10 cellular contexts compared by ENCODE assay signal in the genomic region with DNA sequence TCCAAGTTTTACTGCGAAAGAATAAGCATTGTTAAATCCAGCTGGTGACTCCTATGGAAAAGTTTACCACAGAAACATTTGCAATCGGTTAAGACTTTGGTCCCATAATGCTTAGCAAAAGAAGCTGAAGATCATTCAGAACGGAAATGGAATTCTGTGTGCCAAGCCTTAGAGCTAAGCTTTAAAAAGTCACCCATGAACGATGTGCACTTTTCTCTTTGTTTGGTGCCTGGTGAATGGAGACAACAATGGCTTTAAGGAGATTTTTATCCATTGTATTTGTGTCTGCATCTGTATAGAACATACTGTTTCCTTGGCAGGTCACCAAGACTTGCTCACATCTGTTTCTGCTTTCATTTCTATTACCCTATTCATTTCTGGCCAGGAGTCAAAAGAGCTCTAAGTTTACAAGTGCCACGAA. TPM values are rescaled to one million over a fixed set of nuclear protein-coding genes. Genes with fewer than 3 reads are reported as not detected.
DNase-seq lines count a peak whose midpoint lies in the region; ATAC-seq and TF ChIP-seq lines count a peak whose summit lies in the region.
"Had no signal": no experiment of that assay in that cellular context is flagged by ENCODE, and none has a peak within 500 bp of the region (broad histone marks: within the 10 kb centered on the region; RNA-seq: fewer than 3 reads in every experiment).

No MANE protein-coding gene starts in this region.

- H3K14ac ChIP-seq in H9 (ENCODE audit: insufficient read depth, low read length): no peak overlapping the region

- H3K9me3 Mint-ChIP-seq in chondrocyte (ENCODE audit: low read depth): peaks cover 2% of the 10 kb centered on the region
- no peaks in the 10 kb centered on the region; a peak in 1 of 5 replicates for H3K9me3 Mint-ChIP-seq in H9

- no peak overlapping the region for H3K4me2 ChIP-seq in H9 (ENCODE audit: insufficient read depth, insufficient read length, low read length)
- H3K4me2 ChIP-seq: BLaER1 had no signal

- peaks cover 84% of the 10 kb centered on the region for H3K4me1 Mint-ChIP-seq in chondrocyte (ENCODE audit: low read depth)
- peaks cover 11 to 13% of the 10 kb centered on the region in 2 experiments for H3K4me1 Mint-ChIP-seq in H9

- H3K18ac ChIP-seq in H9 (ENCODE audit: insufficient read length, low read depth, low read length): no peak overlapping the region

- H2AFZ ChIP-seq in H9 (ENCODE audit: low read length): no peak overlapping the region

- H3K79me2 ChIP-seq in H9 (ENCODE audit: insufficient read depth, low read length): 0 out of 2 replicates have a peak, but pooled peaks cover 1% of the 10 kb centered on the region

- no peak overlapping the region for H2BK120ac ChIP-seq in H9 (ENCODE audit: low read depth, low read length, poor library complexity, severe bottlenecking)

- H3K9me3 ChIP-seq in muscle layer of duodenum (ENCODE audit: control insufficient read depth in 1 of 2, low read length in 2 of 2) (no peaks in the 10 kb centered on the region), H9 (ENCODE audit: control insufficient read depth, low read depth, low read length) (no peaks in the 10 kb centered on the region)
- H3K9me3 ChIP-seq: BLaER1 had no signal

- H2BK5ac ChIP-seq in H9 (ENCODE audit: insufficient read length, low read length): no peak overlapping the region

- DNase-seq in Right ventricle myocardium inferior (ENCODE audit: missing footprints) (no peak), cardiac septum (ENCODE audit: low spot score) (no peak), chondrocyte (ENCODE audit: low spot score) (no peak), anterior cingulate cortex (lab: John Stamatoyannopoulos, UW) (no peak), CD1c-positive myeloid dendritic cell (ENCODE audit: extremely low spot score) (no peak), H9 (no peak)
- DNase-seq: activated T-cell treated with anti-CD3 and anti-CD28 coated beads, Interleukin-2, amount 50 U/mL, for 1 hour had no signal

- H3K4me3 Mint-ChIP-seq in chondrocyte (ENCODE audit: unreplicated experiment): peak overlapping the region; percentile 63
- H3K4me3 Mint-ChIP-seq in H9: no peak overlapping the region

- H3T11ph ChIP-seq in H9 (ENCODE audit: low read length): no peak overlapping the region

- no CpG with 5 or more reads among the region's 5 CpGs for WGBS in H9 (ENCODE audit: extremely low coverage, insufficient read length, low lambda C conversion rate)

- intact Hi-C loops in Right ventricle myocardium inferior (cut with DNase I): loop anchor here (5.0 kb wide), 1 partner anchor 56 kb away; no protein-coding TSS in a partner anchor
- intact Hi-C loops in cardiac septum (cut with DNase I): no loop called here

- peaks cover 3% of the 10 kb centered on the region for H3K36me3 Mint-ChIP-seq in chondrocyte (ENCODE audit: low read depth)
- H3K36me3 Mint-ChIP-seq in H9 (ENCODE audit: insufficient read depth in 1 of 3, low read depth in 3 of 3): no peaks in the 10 kb centered on the region; a peak in 1 of 7 replicates

- H3K23ac ChIP-seq in H9 (ENCODE audit: insufficient read length, low read depth, low read length): no peak overlapping the region

- H3K9ac ChIP-seq in H9 (ENCODE audit: extremely low read depth, insufficient read length, low read length): no peak overlapping the region
- H3K9ac ChIP-seq: BLaER1 had no signal

- peak overlapping the region; percentile 70 for H3K27ac ChIP-seq in muscle layer of duodenum (ENCODE audit: low read length)
- no peak overlapping the region for H3K27ac ChIP-seq in H9 (ENCODE audit: insufficient read length, low read depth, low read length)
- H3K27ac ChIP-seq: BLaER1 had no signal

- H3K4me1 ChIP-seq in muscle layer of duodenum (ENCODE audit: control insufficient read depth in 1 of 2, insufficient read depth in 2 of 2, low read length in 2 of 2): peaks cover 7 to 12% of the 10 kb centered on the region in 2 donors
- H3K4me1 ChIP-seq in H9 (ENCODE audit: insufficient read depth, low read length): no peaks in the 10 kb centered on the region

- H3K27ac Mint-ChIP-seq in chondrocyte (ENCODE audit: unreplicated experiment) (peak overlapping the region; percentile 94), H9 (no peak overlapping the region)

- H3K27me3 ChIP-seq in muscle layer of duodenum (ENCODE audit: low read depth, low read length) (no peaks in the 10 kb centered on the region), H9 (ENCODE audit: insufficient read depth, low read length) (no peaks in the 10 kb centered on the region)
- H3K27me3 ChIP-seq: BLaER1 had no signal

- no peak overlapping the region for H2AK5ac ChIP-seq in H9 (ENCODE audit: insufficient read length, low read length)

- H4K8ac ChIP-seq in H9 (replicated peaks; ENCODE audit: insufficient read length, low read depth, low read length): no peak overlapping the region

- no peaks in the 10 kb centered on the region for H3K79me1 ChIP-seq in H9 (ENCODE audit: insufficient read depth, low read depth, low read length, poor library complexity, severe bottlenecking)

- peaks cover 0 to 6% of the 10 kb centered on the region in 2 donors for H3K36me3 ChIP-seq in muscle layer of duodenum (ENCODE audit: control insufficient read depth in 1 of 2, insufficient read depth in 2 of 2, low read length in 2 of 2)
- H3K36me3 ChIP-seq: BLaER1 had no signal

- peak overlapping the region in 1 of 2 donors; percentile 31 for H3K4me3 ChIP-seq in muscle layer of duodenum (ENCODE audit: low read depth in 1 of 2, low read length in 2 of 2)
- H3K4me3 ChIP-seq: BLaER1 had no signal

- no peaks in the 10 kb centered on the region for H4K20me1 ChIP-seq in H9 (ENCODE audit: control insufficient read depth, insufficient read depth, insufficient read length)
- H4K20me1 ChIP-seq: BLaER1 had no signal

- H4K5ac ChIP-seq in H9 (ENCODE audit: insufficient read length, low read depth, low read length): no peak overlapping the region

- H3K56ac ChIP-seq in H9 (ENCODE audit: insufficient read length, low read depth, low read length): no peak overlapping the region

- H3K4ac ChIP-seq in H9 (ENCODE audit: low read depth, low read length): no peak overlapping the region

- H4K91ac ChIP-seq in H9 (ENCODE audit: insufficient read length, low read depth, low read length): no peak overlapping the region

- no peaks in the 10 kb centered on the region for H3K27me3 Mint-ChIP-seq in chondrocyte (ENCODE audit: low read depth)
- no peaks in the 10 kb centered on the region for H3K27me3 Mint-ChIP-seq in H9 (ENCODE audit: low read depth)

- H2BK20ac ChIP-seq in H9 (ENCODE audit: low read depth, low read length, poor library complexity, severe bottlenecking): no peak overlapping the region

- no peak overlapping the region for H2BK12ac ChIP-seq in H9 (ENCODE audit: insufficient read length, low read depth, low read length)

- H2BK15ac ChIP-seq in H9 (ENCODE audit: low read depth, low read length): no peak overlapping the region

- ATAC-seq in Right ventricle myocardium inferior (peak; percentile 44), HG03342 (IDR thresholded peaks at IDR 0.05; ENCODE audit: unreplicated experiment) (no peak)

- no peaks in the 10 kb centered on the region for H3K23me2 ChIP-seq in H9 (ENCODE audit: insufficient read length, low read depth, low read length, poor library complexity, severe bottlenecking)

- TF ChIP-seq CTCF in chondrocyte (IDR thresholded peaks at IDR 0.05) (peak; percentile 15), H9 (conservative IDR thresholded peaks at IDR 0.05) (no peak)

RNA-seq across cellular contexts. Expression of a gene that starts 26.3 kb away (rescaled TPM):
- total RNA-seq in Right ventricle myocardium inferior (96.6 TPM), cardiac septum (170 TPM), chondrocyte (11,901 to 12,433 TPM (median 12,302 TPM) in 3 replicates), H9 (2021) (42.1 and 42.8 TPM in 2 replicates)

Comparison
In these comparisons a context has a peak if more than half of its experiments do, and no peak if none do; other contexts are left out.
1. RNA of a gene that starts 26.3 kb away (total RNA-seq): 11,901 to 12,433 TPM in chondrocyte; 170 TPM in cardiac septum (single experiment), 96.6 TPM in Right ventricle myocardium inferior (single experiment) and 42.1 to 42.8 TPM in H9; every median in the first group is over 10 times any median in the second.